1 cellular context compared by ENCODE assay signal in genomic region chr7:105648561-105649401, GRCh38.
A peak's percentile ranks its signal among the peaks of the same experiment; 100 is the strongest.
TF ChIP-seq lines count a peak whose summit lies in the region.

No MANE protein-coding gene starts in this region.

TF ChIP-seq in K562, 482 proteins besides CTCF, POLR2A, EP300 and RAD21 (continued from another document and continues in another):
- TF ChIP-seq, protein P1, sequence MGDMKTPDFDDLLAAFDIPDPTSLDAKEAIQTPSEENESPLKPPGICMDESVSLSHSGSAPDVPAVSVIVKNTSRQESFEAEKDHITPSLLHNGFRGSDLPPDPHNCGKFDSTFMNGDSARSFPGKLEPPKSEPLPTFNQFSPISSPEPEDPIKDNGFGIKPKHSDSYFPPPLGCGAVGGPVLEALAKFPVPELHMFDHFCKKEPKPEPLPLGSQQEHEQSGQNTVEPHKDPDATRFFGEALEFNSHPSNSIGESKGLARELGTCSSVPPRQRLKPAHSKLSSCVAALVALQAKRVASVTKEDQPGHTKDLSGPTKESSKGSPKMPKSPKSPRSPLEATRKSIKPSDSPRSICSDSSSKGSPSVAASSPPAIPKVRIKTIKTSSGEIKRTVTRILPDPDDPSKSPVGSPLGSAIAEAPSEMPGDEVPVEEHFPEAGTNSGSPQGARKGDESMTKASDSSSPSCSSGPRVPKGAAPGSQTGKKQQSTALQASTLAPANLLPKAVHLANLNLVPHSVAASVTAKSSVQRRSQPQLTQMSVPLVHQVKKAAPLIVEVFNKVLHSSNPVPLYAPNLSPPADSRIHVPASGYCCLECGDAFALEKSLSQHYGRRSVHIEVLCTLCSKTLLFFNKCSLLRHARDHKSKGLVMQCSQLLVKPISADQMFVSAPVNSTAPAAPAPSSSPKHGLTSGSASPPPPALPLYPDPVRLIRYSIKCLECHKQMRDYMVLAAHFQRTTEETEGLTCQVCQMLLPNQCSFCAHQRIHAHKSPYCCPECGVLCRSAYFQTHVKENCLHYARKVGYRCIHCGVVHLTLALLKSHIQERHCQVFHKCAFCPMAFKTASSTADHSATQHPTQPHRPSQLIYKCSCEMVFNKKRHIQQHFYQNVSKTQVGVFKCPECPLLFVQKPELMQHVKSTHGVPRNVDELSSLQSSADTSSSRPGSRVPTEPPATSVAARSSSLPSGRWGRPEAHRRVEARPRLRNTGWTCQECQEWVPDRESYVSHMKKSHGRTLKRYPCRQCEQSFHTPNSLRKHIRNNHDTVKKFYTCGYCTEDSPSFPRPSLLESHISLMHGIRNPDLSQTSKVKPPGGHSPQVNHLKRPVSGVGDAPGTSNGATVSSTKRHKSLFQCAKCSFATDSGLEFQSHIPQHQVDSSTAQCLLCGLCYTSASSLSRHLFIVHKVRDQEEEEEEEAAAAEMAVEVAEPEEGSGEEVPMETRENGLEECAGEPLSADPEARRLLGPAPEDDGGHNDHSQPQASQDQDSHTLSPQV (IDR thresholded peaks at IDR 0.05): no peak
- TF ChIP-seq ZNF224 (CRISPR knock-in tag; IDR thresholded peaks at IDR 0.05) (no peak), ZNF124 (CRISPR knock-in tag; IDR thresholded peaks at IDR 0.05) (no peak), ZNF316 (IDR thresholded peaks at IDR 0.05) (peak; percentile 98), ETV6 (IDR thresholded peaks at IDR 0.05; ENCODE audit: borderline replicate concordance in 1 of 2, low read depth in 2 of 2, low read length in 1 of 2) (0 out of 4 replicates have a peak, but pooled peaks of 1 of the 2 experiments have one; percentile 31), ETV6 (CRISPR knock-in tag; IDR thresholded peaks at IDR 0.05; ENCODE audit: borderline replicate concordance) (no peak), FOSL1 (tag; conservative IDR thresholded peaks at IDR 0.05) (no peak), PKNOX1 (IDR thresholded peaks at IDR 0.05) (peak; percentile 63), ERF (CRISPR knock-in tag; IDR thresholded peaks at IDR 0.05) (no peak), KAT7 (CRISPR knock-in tag; IDR thresholded peaks at IDR 0.05; ENCODE audit: borderline replicate concordance) (no peak), C11orf30 (IDR thresholded peaks at IDR 0.05; ENCODE audit: low read depth) (peak; percentile 94), ZNF431 (CRISPR knock-in tag; IDR thresholded peaks at IDR 0.05) (no peak), LARP7 (IDR thresholded peaks at IDR 0.05) (no peak), IRF9 (tag; IDR thresholded peaks at IDR 0.05) (no peak), POLR2B (IDR thresholded peaks at IDR 0.05; ENCODE audit: low read depth, partially characterized antibody) (no peak), MBD1 (CRISPR knock-in tag; IDR thresholded peaks at IDR 0.05) (no peak), SREBF2 (CRISPR knock-in tag; IDR thresholded peaks at IDR 0.05) (no peak), MAFK (IDR thresholded peaks at IDR 0.05; ENCODE audit: low read length) (peak; percentile 92), ZNF511 (CRISPR knock-in tag; IDR thresholded peaks at IDR 0.05) (no peak), KLF13 (tag; IDR thresholded peaks at IDR 0.05; ENCODE audit: borderline replicate concordance, low read depth) (no peak), NFE2 (IDR thresholded peaks at IDR 0.05; ENCODE audit: low read depth) (peak; percentile 96), E2F6 (IDR thresholded peaks at IDR 0.05; ENCODE audit: borderline replicate concordance in 1 of 2, extremely low read depth in 1 of 2, insufficient read depth in 1 of 2, insufficient read length in 1 of 2, low read depth in 1 of 2, low read length in 1 of 2, poor library complexity in 1 of 2, severe bottlenecking in 1 of 2) (no peak), FOXJ3 (CRISPR knock-in tag; IDR thresholded peaks at IDR 0.05) (no peak), RFX5 (IDR thresholded peaks at IDR 0.05; ENCODE audit: low read depth, low read length) (no peak)
- TF ChIP-seq, protein P2, sequence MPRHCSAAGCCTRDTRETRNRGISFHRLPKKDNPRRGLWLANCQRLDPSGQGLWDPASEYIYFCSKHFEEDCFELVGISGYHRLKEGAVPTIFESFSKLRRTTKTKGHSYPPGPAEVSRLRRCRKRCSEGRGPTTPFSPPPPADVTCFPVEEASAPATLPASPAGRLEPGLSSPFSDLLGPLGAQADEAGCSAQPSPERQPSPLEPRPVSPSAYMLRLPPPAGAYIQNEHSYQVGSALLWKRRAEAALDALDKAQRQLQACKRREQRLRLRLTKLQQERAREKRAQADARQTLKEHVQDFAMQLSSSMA (CRISPR knock-in tag; IDR thresholded peaks at IDR 0.05): no peak
- TF ChIP-seq, protein P3, sequence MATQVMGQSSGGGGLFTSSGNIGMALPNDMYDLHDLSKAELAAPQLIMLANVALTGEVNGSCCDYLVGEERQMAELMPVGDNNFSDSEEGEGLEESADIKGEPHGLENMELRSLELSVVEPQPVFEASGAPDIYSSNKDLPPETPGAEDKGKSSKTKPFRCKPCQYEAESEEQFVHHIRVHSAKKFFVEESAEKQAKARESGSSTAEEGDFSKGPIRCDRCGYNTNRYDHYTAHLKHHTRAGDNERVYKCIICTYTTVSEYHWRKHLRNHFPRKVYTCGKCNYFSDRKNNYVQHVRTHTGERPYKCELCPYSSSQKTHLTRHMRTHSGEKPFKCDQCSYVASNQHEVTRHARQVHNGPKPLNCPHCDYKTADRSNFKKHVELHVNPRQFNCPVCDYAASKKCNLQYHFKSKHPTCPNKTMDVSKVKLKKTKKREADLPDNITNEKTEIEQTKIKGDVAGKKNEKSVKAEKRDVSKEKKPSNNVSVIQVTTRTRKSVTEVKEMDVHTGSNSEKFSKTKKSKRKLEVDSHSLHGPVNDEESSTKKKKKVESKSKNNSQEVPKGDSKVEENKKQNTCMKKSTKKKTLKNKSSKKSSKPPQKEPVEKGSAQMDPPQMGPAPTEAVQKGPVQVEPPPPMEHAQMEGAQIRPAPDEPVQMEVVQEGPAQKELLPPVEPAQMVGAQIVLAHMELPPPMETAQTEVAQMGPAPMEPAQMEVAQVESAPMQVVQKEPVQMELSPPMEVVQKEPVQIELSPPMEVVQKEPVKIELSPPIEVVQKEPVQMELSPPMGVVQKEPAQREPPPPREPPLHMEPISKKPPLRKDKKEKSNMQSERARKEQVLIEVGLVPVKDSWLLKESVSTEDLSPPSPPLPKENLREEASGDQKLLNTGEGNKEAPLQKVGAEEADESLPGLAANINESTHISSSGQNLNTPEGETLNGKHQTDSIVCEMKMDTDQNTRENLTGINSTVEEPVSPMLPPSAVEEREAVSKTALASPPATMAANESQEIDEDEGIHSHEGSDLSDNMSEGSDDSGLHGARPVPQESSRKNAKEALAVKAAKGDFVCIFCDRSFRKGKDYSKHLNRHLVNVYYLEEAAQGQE (CRISPR knock-in tag; IDR thresholded peaks at IDR 0.05; ENCODE audit: low read depth): no peak
- TF ChIP-seq, protein P4, sequence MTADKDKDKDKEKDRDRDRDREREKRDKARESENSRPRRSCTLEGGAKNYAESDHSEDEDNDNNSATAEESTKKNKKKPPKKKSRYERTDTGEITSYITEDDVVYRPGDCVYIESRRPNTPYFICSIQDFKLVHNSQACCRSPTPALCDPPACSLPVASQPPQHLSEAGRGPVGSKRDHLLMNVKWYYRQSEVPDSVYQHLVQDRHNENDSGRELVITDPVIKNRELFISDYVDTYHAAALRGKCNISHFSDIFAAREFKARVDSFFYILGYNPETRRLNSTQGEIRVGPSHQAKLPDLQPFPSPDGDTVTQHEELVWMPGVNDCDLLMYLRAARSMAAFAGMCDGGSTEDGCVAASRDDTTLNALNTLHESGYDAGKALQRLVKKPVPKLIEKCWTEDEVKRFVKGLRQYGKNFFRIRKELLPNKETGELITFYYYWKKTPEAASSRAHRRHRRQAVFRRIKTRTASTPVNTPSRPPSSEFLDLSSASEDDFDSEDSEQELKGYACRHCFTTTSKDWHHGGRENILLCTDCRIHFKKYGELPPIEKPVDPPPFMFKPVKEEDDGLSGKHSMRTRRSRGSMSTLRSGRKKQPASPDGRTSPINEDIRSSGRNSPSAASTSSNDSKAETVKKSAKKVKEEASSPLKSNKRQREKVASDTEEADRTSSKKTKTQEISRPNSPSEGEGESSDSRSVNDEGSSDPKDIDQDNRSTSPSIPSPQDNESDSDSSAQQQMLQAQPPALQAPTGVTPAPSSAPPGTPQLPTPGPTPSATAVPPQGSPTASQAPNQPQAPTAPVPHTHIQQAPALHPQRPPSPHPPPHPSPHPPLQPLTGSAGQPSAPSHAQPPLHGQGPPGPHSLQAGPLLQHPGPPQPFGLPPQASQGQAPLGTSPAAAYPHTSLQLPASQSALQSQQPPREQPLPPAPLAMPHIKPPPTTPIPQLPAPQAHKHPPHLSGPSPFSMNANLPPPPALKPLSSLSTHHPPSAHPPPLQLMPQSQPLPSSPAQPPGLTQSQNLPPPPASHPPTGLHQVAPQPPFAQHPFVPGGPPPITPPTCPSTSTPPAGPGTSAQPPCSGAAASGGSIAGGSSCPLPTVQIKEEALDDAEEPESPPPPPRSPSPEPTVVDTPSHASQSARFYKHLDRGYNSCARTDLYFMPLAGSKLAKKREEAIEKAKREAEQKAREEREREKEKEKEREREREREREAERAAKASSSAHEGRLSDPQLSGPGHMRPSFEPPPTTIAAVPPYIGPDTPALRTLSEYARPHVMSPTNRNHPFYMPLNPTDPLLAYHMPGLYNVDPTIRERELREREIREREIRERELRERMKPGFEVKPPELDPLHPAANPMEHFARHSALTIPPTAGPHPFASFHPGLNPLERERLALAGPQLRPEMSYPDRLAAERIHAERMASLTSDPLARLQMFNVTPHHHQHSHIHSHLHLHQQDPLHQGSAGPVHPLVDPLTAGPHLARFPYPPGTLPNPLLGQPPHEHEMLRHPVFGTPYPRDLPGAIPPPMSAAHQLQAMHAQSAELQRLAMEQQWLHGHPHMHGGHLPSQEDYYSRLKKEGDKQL (CRISPR knock-in tag; IDR thresholded peaks at IDR 0.05; ENCODE audit: borderline replicate concordance): no peak
- TF ChIP-seq, protein P5, sequence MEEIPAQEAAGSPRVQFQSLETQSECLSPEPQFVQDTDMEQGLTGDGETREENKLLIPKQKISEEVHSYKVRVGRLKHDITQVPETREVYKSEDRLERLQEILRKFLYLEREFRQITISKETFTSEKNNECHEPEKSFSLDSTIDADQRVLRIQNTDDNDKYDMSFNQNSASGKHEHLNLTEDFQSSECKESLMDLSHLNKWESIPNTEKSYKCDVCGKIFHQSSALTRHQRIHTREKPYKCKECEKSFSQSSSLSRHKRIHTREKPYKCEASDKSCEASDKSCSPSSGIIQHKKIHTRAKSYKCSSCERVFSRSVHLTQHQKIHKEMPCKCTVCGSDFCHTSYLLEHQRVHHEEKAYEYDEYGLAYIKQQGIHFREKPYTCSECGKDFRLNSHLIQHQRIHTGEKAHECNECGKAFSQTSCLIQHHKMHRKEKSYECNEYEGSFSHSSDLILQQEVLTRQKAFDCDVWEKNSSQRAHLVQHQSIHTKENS (CRISPR knock-in tag; IDR thresholded peaks at IDR 0.05): no peak
- TF ChIP-seq, protein P6, sequence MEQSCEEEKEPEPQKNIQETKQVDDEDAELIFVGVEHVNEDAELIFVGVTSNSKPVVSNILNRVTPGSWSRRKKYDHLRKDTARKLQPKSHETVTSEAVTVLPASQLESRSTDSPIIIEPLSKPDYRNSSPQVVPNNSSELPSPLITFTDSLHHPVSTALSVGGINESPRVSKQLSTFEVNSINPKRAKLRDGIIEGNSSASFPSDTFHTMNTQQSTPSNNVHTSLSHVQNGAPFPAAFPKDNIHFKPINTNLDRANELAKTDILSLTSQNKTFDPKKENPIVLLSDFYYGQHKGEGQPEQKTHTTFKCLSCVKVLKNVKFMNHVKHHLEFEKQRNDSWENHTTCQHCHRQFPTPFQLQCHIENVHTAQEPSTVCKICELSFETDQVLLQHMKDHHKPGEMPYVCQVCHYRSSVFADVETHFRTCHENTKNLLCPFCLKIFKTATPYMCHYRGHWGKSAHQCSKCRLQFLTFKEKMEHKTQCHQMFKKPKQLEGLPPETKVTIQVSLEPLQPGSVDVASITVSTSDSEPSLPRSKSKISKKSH (CRISPR knock-in tag; IDR thresholded peaks at IDR 0.05): no peak
- TF ChIP-seq, protein P7, sequence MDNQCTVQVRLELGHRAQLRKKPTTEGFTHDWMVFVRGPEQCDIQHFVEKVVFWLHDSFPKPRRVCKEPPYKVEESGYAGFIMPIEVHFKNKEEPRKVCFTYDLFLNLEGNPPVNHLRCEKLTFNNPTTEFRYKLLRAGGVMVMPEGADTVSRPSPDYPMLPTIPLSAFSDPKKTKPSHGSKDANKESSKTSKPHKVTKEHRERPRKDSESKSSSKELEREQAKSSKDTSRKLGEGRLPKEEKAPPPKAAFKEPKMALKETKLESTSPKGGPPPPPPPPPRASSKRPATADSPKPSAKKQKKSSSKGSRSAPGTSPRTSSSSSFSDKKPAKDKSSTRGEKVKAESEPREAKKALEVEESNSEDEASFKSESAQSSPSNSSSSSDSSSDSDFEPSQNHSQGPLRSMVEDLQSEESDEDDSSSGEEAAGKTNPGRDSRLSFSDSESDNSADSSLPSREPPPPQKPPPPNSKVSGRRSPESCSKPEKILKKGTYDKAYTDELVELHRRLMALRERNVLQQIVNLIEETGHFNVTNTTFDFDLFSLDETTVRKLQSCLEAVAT (IDR thresholded peaks at IDR 0.05): no peak
